30 cellular contexts compared by ENCODE assay signal in the genomic region with DNA sequence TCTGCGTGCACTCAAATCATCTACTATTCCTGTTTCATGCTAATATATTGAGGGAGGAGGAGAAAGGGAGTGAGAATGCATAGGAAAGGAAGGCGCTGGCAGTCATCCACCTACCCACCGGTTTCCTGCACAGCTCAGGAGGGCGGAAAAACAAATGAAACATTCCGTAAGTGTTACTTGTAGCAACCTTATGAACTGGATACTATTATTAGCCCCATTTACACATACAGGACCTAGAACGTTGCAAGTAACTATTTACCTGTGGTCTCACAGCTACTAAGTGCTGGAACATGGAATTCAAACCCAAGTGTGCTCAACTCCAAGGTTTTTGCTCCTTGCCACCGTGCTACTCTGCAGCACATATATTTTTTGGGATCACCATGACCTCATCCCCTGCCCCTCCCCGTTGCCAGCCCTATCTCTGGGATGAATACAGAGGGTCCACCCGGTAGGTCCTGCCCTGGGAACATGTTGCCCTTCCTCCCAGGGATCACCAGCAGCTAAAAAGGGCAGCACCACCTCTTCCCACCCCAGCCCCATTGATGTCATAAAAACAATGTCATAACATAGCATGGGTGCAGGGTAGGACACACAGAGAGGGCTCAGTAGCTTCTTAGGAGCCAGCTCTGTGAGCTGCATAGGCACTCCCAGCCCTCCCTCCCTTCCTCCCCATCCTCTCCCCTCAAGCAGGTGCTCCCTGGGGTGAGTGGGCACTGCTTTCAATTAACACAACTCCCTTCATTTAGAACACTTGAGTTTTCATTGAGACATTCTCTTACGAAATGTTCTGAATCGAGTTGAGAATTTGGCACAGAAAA. TPM values are rescaled to one million over a fixed set of nuclear protein-coding genes. Genes with fewer than 3 reads are reported as not detected.
DNase-seq lines count a peak whose midpoint lies in the region; ATAC-seq and TF ChIP-seq lines count a peak whose summit lies in the region.
"Had no signal": no experiment of that assay in that cellular context is flagged by ENCODE, and none has a peak within 500 bp of the region (broad histone marks: within the 10 kb centered on the region; RNA-seq: fewer than 3 reads in every experiment).

No MANE protein-coding gene starts in this region.

- no peaks in the 10 kb centered on the region for H3K27me3 ChIP-seq in breast epithelium
- H3K27me3 ChIP-seq in mesenchymal stem cell (ENCODE audit: control insufficient read depth in 1 of 2, insufficient read depth in 1 of 2, low read length in 2 of 2) = no peaks in the 10 kb centered on the region
- H3K27me3 ChIP-seq: upper lobe of left lung had no signal

- H2BK15ac ChIP-seq in mesenchymal stem cell (ENCODE audit: low read depth, poor library complexity, severe bottlenecking) = no peak overlapping the region

- no TSS peak for BruUV-seq in MCF 10A (replicated peaks; lab: Mats Ljungman, UMichigan)

- WGBS in mesenchymal stem cell = 77% methylated on average over 8 of the region's 11 CpGs

- no peak overlapping the region for H3K4me3 Mint-ChIP-seq in MCF 10A (ENCODE audit: unreplicated experiment)
- H3K4me3 Mint-ChIP-seq: activated T-cell treated with anti-CD3 and anti-CD28 coated beads, Interleukin-2, amount 50 U/mL, for 72 hours; brain; CD4-positive, CD25-positive, alpha-beta regulatory T cell; naive thymus-derived CD4-positive, alpha-beta T cell; stimulated activated naive B cell treated with anti-CD40 and anti-IgM and Interleukin-4, amounts not matched to agents 10 μg/mL and 1 μg/mL and 100 μg/mL, for 72 hours; T-helper 17 cell had no signal

- H3K4me1 Mint-ChIP-seq in MCF 10A (ENCODE audit: insufficient read depth, unreplicated experiment) = peaks cover 6% of the 10 kb centered on the region
- H3K4me1 Mint-ChIP-seq: CD4-positive, CD25-positive, alpha-beta regulatory T cell; naive thymus-derived CD4-positive, alpha-beta T cell; stimulated activated naive B cell treated with anti-CD40 and anti-IgM and Interleukin-4, amounts not matched to agents 10 μg/mL and 1 μg/mL and 100 μg/mL, for 72 hours; T-helper 17 cell had no signal

- H3K18ac ChIP-seq in mesenchymal stem cell (ENCODE audit: low read depth in 1 of 2, low read length in 2 of 2) = no peak overlapping the region

- no peaks in the 10 kb centered on the region for H3K9me3 Mint-ChIP-seq in MCF 10A (ENCODE audit: unreplicated experiment)
- H3K9me3 Mint-ChIP-seq: activated T-cell treated with anti-CD3 and anti-CD28 coated beads, Interleukin-2, amount 50 U/mL, for 72 hours; brain; stimulated activated naive B cell treated with anti-CD40 and anti-IgM and Interleukin-4, amounts not matched to agents 10 μg/mL and 1 μg/mL and 100 μg/mL, for 72 hours had no signal

- TF ChIP-seq POLR2A in breast epithelium (IDR thresholded peaks at IDR 0.05) = no peak

- ATAC-seq in HG03354 (IDR thresholded peaks at IDR 0.05; ENCODE audit: poor library complexity, severe bottlenecking, unreplicated experiment) (no peak), HG03045 (IDR thresholded peaks at IDR 0.05; ENCODE audit: unreplicated experiment) (no peak)
- ATAC-seq: activated T-cell treated with anti-CD3 and anti-CD28 coated beads, Interleukin-2, amount 50 U/mL, for 72 hours; psoas muscle; stimulated activated naive B cell treated with anti-CD40 and anti-IgM and Interleukin-4, amounts not matched to agents 10 μg/mL and 1 μg/mL and 100 μg/mL, for 72 hours; T-helper 17 cell had no signal

- no peak overlapping the region for H2AFZ ChIP-seq in mesenchymal stem cell (ENCODE audit: low read depth, low read length)

- no peaks in the 10 kb centered on the region for H3K36me3 Mint-ChIP-seq in MCF 10A (ENCODE audit: insufficient read depth, unreplicated experiment)
- H3K36me3 Mint-ChIP-seq: brain; CD4-positive, CD25-positive, alpha-beta regulatory T cell; naive thymus-derived CD4-positive, alpha-beta T cell; stimulated activated naive B cell treated with anti-CD40 and anti-IgM and Interleukin-4, amounts not matched to agents 10 μg/mL and 1 μg/mL and 100 μg/mL, for 72 hours had no signal

- CTCF ChIA-PET in MCF 10A (lab: Yijun Ruan, JAX) = interaction anchor here (0.6 kb wide), 1 partner anchor 956 kb away, joined by 3 read pairs; no protein-coding TSS in a partner anchor

- no peaks in the 10 kb centered on the region for H3K9me3 ChIP-seq in breast epithelium
- H3K9me3 ChIP-seq in mesenchymal stem cell (ENCODE audit: control insufficient read depth, low read length) = no peaks in the 10 kb centered on the region
- H3K9me3 ChIP-seq: HAP-1, left ventricle myocardium inferior, psoas muscle, suprapubic skin, upper lobe of left lung had no signal

- peak; percentile 8 for DNase-seq in MCF 10A (ENCODE audit: unreplicated experiment)
- DNase-seq in breast epithelium (ENCODE audit: low spot score in 2 of 2) = no peak
- DNase-seq in choroid plexus epithelial cell (ENCODE audit: low read depth) = peak; percentile 17
- DNase-seq in mesenchymal stem cell = no peak
- DNase-seq in 8988T = no peak
- no peak for DNase-seq in DMS53 treated with DMSO at 0.1 percent for 48 hours (lab: John Stamatoyannopoulos, UW; ENCODE audit: unreplicated experiment)
- DNase-seq: activated CD4-positive, alpha-beta T cell treated with anti-CD3 and anti-CD28 coated beads, Interleukin-2, amount 50 U/mL, for 4 hours; activated naive CD4-positive, alpha-beta T cell; activated T-cell treated with anti-CD3 and anti-CD28 coated beads, Interleukin-2, amount 50 U/mL, for 72 hours; Calu3; CD4-positive, CD25-positive, alpha-beta regulatory T cell; cerebellar nuclear complex; DMS79 treated with DMSO at 0.1 percent for 48 hours; GF-D8; left ventricle myocardium inferior; naive thymus-derived CD4-positive, alpha-beta T cell; NCI-H1105 treated with DMSO at 0.1 percent for 48 hours; NCI-H1930; NCI-H526 treated with DMSO at 0.1 percent for 48 hours; NK-92 treated with Interleukin-12 subunit alpha and Interleukin-12 subunit beta, amount 100 ng/mL, for 24 hours; psoas muscle; stimulated activated naive B cell treated with anti-CD40 and anti-IgM and Interleukin-4, amounts not matched to agents 10 μg/mL and 1 μg/mL and 100 μg/mL, for 72 hours; T-helper 17 cell; upper lobe of left lung had no signal

- POLR2A ChIA-PET in MCF 10A (lab: Yijun Ruan, JAX) = no interaction called here

- H3K27me3 Mint-ChIP-seq in MCF 10A (ENCODE audit: insufficient read depth, unreplicated experiment) = no peaks in the 10 kb centered on the region
- H3K27me3 Mint-ChIP-seq: CD4-positive, CD25-positive, alpha-beta regulatory T cell had no signal

- H3K79me1 ChIP-seq in mesenchymal stem cell (replicated peaks; ENCODE audit: low read length, poor library complexity, severe bottlenecking) = peaks cover 33% of the 10 kb centered on the region

- H2BK120ac ChIP-seq in mesenchymal stem cell (ENCODE audit: low read depth, low read length) = no peak overlapping the region

- no peak overlapping the region for H4K91ac ChIP-seq in mesenchymal stem cell (ENCODE audit: low read length)

- no peaks in the 10 kb centered on the region for H3K36me3 ChIP-seq in breast epithelium
- peaks cover 0 to 20% of the 10 kb centered on the region in 2 experiments for H3K36me3 ChIP-seq in mesenchymal stem cell (ENCODE audit: control insufficient read depth in 1 of 2, insufficient read depth in 2 of 2, low read depth in 1 of 2, low read length in 2 of 2)
- H3K36me3 ChIP-seq: HAP-1, left ventricle myocardium inferior, suprapubic skin, upper lobe of left lung had no signal

- H3K4ac ChIP-seq in mesenchymal stem cell (ENCODE audit: low read depth in 1 of 2, low read length in 2 of 2) = no peak overlapping the region

- H3K9ac ChIP-seq in mesenchymal stem cell (ENCODE audit: low read length) = no peak overlapping the region

- H3K4me2 ChIP-seq in mesenchymal stem cell (ENCODE audit: low read length, poor library complexity, severe bottlenecking) = no peak overlapping the region

- no peak overlapping the region for H3K27ac Mint-ChIP-seq in MCF 10A (ENCODE audit: low read depth, unreplicated experiment)
- H3K27ac Mint-ChIP-seq: activated T-cell treated with anti-CD3 and anti-CD28 coated beads, Interleukin-2, amount 50 U/mL, for 72 hours; CD4-positive, CD25-positive, alpha-beta regulatory T cell; naive thymus-derived CD4-positive, alpha-beta T cell; stimulated activated naive B cell treated with anti-CD40 and anti-IgM and Interleukin-4, amounts not matched to agents 10 μg/mL and 1 μg/mL and 100 μg/mL, for 72 hours; T-helper 17 cell had no signal

- no peak for TF ChIP-seq CTCF in MCF 10A (IDR thresholded peaks at IDR 0.05; ENCODE audit: unreplicated experiment)
- TF ChIP-seq CTCF in breast epithelium (IDR thresholded peaks at IDR 0.05) = no peak
- TF ChIP-seq CTCF in choroid plexus epithelial cell (conservative IDR thresholded peaks at IDR 0.05; ENCODE audit: low read depth, low read length) = no peak

- H4K8ac ChIP-seq in mesenchymal stem cell (ENCODE audit: low read length) = no peak overlapping the region

- no peak overlapping the region for H2BK12ac ChIP-seq in mesenchymal stem cell (ENCODE audit: low read length in 2 of 2)

- intact Hi-C loops in MCF 10A (cut with micrococcal nuclease) (no loop called here), breast epithelium (cut with DNase I; ENCODE audit: low total_unique reads) (no loop called here)

- H2BK5ac ChIP-seq in mesenchymal stem cell (ENCODE audit: low read depth, low read length, poor library complexity, severe bottlenecking) = no peak overlapping the region

- H3K27ac ChIP-seq in breast epithelium (no peak overlapping the region), mesenchymal stem cell (ENCODE audit: low read length, poor library complexity, severe bottlenecking) (peak overlapping the region; percentile 60)
- H3K27ac ChIP-seq: left ventricle myocardium inferior, psoas muscle, skin epidermis, suprapubic skin, upper lobe of left lung had no signal

- H3K4me3 ChIP-seq in breast epithelium (no peak overlapping the region), choroid plexus epithelial cell (ENCODE audit: low read depth, low read length) (no peak overlapping the region), mesenchymal stem cell (ENCODE audit: insufficient read depth in 1 of 2, low read depth in 1 of 2, low read length in 2 of 2) (no peak overlapping the region)
- H3K4me3 ChIP-seq: HAP-1, left ventricle myocardium inferior, psoas muscle, skin epidermis, suprapubic skin, upper lobe of left lung had no signal

- no peak overlapping the region for H3K14ac ChIP-seq in mesenchymal stem cell (ENCODE audit: low read length in 2 of 2)

- no peaks in the 10 kb centered on the region for H3K4me1 ChIP-seq in breast epithelium
- H3K4me1 ChIP-seq in mesenchymal stem cell (ENCODE audit: control insufficient read depth, insufficient read depth, low read depth, low read length) = peaks cover 21% of the 10 kb centered on the region
- H3K4me1 ChIP-seq: HAP-1, psoas muscle, suprapubic skin, upper lobe of left lung had no signal

- no peak overlapping the region for H3K23ac ChIP-seq in mesenchymal stem cell (ENCODE audit: low read length in 2 of 2)

- peak overlapping the region; percentile 8 for H2AK5ac ChIP-seq in mesenchymal stem cell (ENCODE audit: low read length, severe bottlenecking)

RNA-seq across cellular contexts. Expression of a gene that starts 16.9 kb away (rescaled TPM):
- total RNA-seq in MCF 10A (2022) (not detected in 2 replicates), breast epithelium (100 to 1,000 TPM in 1 of 3 donors, 10 to 100 TPM in 2; 88.2 to 153 (median 98.5) TPM)
- 8.0 TPM for polyA plus RNA-seq in mesenchymal stem cell (2013, experiment 1 of 2)
- 7.6 TPM for polyA plus RNA-seq in mesenchymal stem cell (2013, experiment 2 of 2)
- total RNA-seq: activated T-cell treated with anti-CD3 and anti-CD28 coated beads, Interleukin-2, amount 50 U/mL, for 72 hours; Calu3; CD4-positive, CD25-positive, alpha-beta regulatory T cell; naive thymus-derived CD4-positive, alpha-beta T cell; T-helper 17 cell had no signal
- polyA plus RNA-seq: CD4-positive, CD25-positive, alpha-beta regulatory T cell; naive thymus-derived CD4-positive, alpha-beta T cell had no signal

Comparison
In these comparisons a context has a peak if more than half of its experiments do, and no peak if none do; other contexts are left out.
1. DNase-seq: peak in MCF 10A (single experiment) and choroid plexus epithelial cell (single experiment); none in breast epithelium (0 of 2), mesenchymal stem cell (single experiment), 8988T (single experiment) and DMS53 treated with DMSO at 0.1 percent for 48 hours (single experiment).
2. RNA of a gene that starts 16.9 kb away (total RNA-seq): 88.2 to 153 TPM in breast epithelium; not detected in MCF 10A; every median in the first group is over 10 times any median in the second.